ENCODE assay signal across 15 cellular contexts in genomic region chr3:163863146-163863545, GRCh38.
DNase-seq lines count a peak whose midpoint lies in the region; ATAC-seq and TF ChIP-seq lines count a peak whose summit lies in the region.
"Had no signal": no experiment of that assay in that cellular context is flagged by ENCODE, and none has a peak within 500 bp of the region (broad histone marks: within the 10 kb centered on the region; RNA-seq: fewer than 3 reads in every experiment).

No MANE protein-coding gene starts in this region.

- H3K27me3 ChIP-seq in PC-3 (ENCODE audit: low read length) = no peaks in the 10 kb centered on the region
- H3K27me3 ChIP-seq: BLaER1 treated with 17β-estradiol and CSF1 and Interleukin-3, amounts not matched to agents 10 nM and 100 nM had no signal

- CTCF ChIA-PET in PC-3 (lab: Charles Lee) = no interaction called here

- POLR2A ChIA-PET in PC-3 (lab: Charles Lee; ENCODE audit: unreplicated experiment) = no interaction called here

- H3K79me2 ChIP-seq in PC-3 (ENCODE audit: low read length) = no peaks in the 10 kb centered on the region

- no peaks in the 10 kb centered on the region for H3K9me3 ChIP-seq in PC-3 (ENCODE audit: low read length)

- no peak overlapping the region for H3K27ac ChIP-seq in PC-3 (ENCODE audit: low read length)
- H3K27ac ChIP-seq in substantia nigra (ENCODE audit: low read depth, low read length, poor library complexity, severe bottlenecking) = no peak overlapping the region
- H3K27ac ChIP-seq: BLaER1 treated with 17β-estradiol and CSF1 and Interleukin-3, amounts not matched to agents 10 nM and 100 nM; GM23248 had no signal

- no peak overlapping the region for H3K9ac ChIP-seq in PC-3 (ENCODE audit: low read length)
- H3K9ac ChIP-seq: BLaER1 treated with 17β-estradiol and CSF1 and Interleukin-3, amounts not matched to agents 10 nM and 100 nM; GM23248 had no signal

- TF ChIP-seq CTCF in PC-3 (conservative IDR thresholded peaks at IDR 0.05; ENCODE audit: low read depth, low read length) = no peak
- TF ChIP-seq CTCF in choroid plexus epithelial cell (conservative IDR thresholded peaks at IDR 0.05; ENCODE audit: low read depth, low read length) = no peak

- ATAC-seq in PC-3 = no peak
- ATAC-seq in GM21367 (IDR thresholded peaks at IDR 0.05; ENCODE audit: unreplicated experiment) = no peak
- ATAC-seq: GM12878 had no signal

- H3K4me3 ChIP-seq in PC-3 (ENCODE audit: low read length) (no peak overlapping the region), choroid plexus epithelial cell (ENCODE audit: low read depth, low read length) (no peak overlapping the region)
- H3K4me3 ChIP-seq: BLaER1 treated with 17β-estradiol and CSF1 and Interleukin-3, amounts not matched to agents 10 nM and 100 nM; GM12878; GM23248 had no signal

- H3K9me2 ChIP-seq in PC-3 (replicated peaks; ENCODE audit: low read length) = no peaks in the 10 kb centered on the region

- intact Hi-C loops in PC-3 (cut with micrococcal nuclease) = no loop called here

- H3K4me1 ChIP-seq in PC-3 (ENCODE audit: insufficient read depth, low read length) = no peaks in the 10 kb centered on the region
- H3K4me1 ChIP-seq: BLaER1 treated with 17β-estradiol and CSF1 and Interleukin-3, amounts not matched to agents 10 nM and 100 nM had no signal

- no TSS peak for BruUV-seq in PC-3 (replicated peaks; lab: Mats Ljungman, UMichigan)

- H4K20me1 ChIP-seq in PC-3 (ENCODE audit: low read length) = no peaks in the 10 kb centered on the region
- H4K20me1 ChIP-seq: BLaER1 treated with 17β-estradiol and CSF1 and Interleukin-3, amounts not matched to agents 10 nM and 100 nM had no signal

- no peaks in the 10 kb centered on the region for H3K36me3 ChIP-seq in PC-3 (ENCODE audit: low read depth, low read length)
- H3K36me3 ChIP-seq: BLaER1 treated with 17β-estradiol and CSF1 and Interleukin-3, amounts not matched to agents 10 nM and 100 nM had no signal

- H2AFZ ChIP-seq in PC-3 (ENCODE audit: low read length) = no peak overlapping the region
- H2AFZ ChIP-seq: GM23248 had no signal

- H3F3A ChIP-seq in PC-3 (ENCODE audit: low read length, unreplicated experiment) = no peaks in the 10 kb centered on the region

- DNase-seq in EL = peak; percentile 2
- DNase-seq in PC-3 = peak; percentile 3
- DNase-seq in choroid plexus epithelial cell (ENCODE audit: low read depth) = peak; percentile 33
- DNase-seq in iris pigment epithelial cell (ENCODE audit: low read depth) = peak; percentile 25
- DNase-seq in AML-193 (lab: John Stamatoyannopoulos, UW) = no peak
- DNase-seq in SHP77 treated with DMSO at 0.1 percent for 48 hours (lab: John Stamatoyannopoulos, UW) = no peak
- DNase-seq in substantia nigra (lab: John Stamatoyannopoulos, UW) = no peak
- DNase-seq: 8988T; CD4-positive, CD25-positive, alpha-beta regulatory T cell; DMS53; GM23248; H7 had no signal

- H3K4me2 ChIP-seq in PC-3 (ENCODE audit: low read length) = no peak overlapping the region
- H3K4me2 ChIP-seq: BLaER1 treated with 17β-estradiol and CSF1 and Interleukin-3, amounts not matched to agents 10 nM and 100 nM had no signal

Comparison
In these comparisons a context has a peak if more than half of its experiments do, and no peak if none do; other contexts are left out.
1. DNase-seq: peak in EL (single experiment), PC-3 (single experiment), choroid plexus epithelial cell (single experiment) and iris pigment epithelial cell (single experiment); none in AML-193 (0 of 2), SHP77 treated with DMSO at 0.1 percent for 48 hours (single experiment) and substantia nigra (0 of 49).